In genomic region chr17:82231562-82232321, GRCh38 we compare ENCODE assay signal across 8 cellular contexts. TPM values are rescaled to one million over a fixed set of nuclear protein-coding genes. Genes with fewer than 3 reads are reported as not detected.
A peak's percentile ranks its signal among the peaks of the same experiment; 100 is the strongest.
DNase-seq lines count a peak whose midpoint lies in the region; ATAC-seq and TF ChIP-seq lines count a peak whose summit lies in the region.

No MANE protein-coding gene starts in this region.

- H3K79me2 ChIP-seq in OCI-LY1 (ENCODE audit: insufficient read depth, low read length): no peaks in the 10 kb centered on the region

- H3K9me3 Mint-ChIP-seq in activated T-cell treated with anti-CD3 and anti-CD28 coated beads, Interleukin-2, amount 50 U/mL, for 72 hours: no peaks in the 10 kb centered on the region
- no peaks in the 10 kb centered on the region for H3K9me3 Mint-ChIP-seq in endodermal cell

- H3K36me3 ChIP-seq in OCI-LY1 (ENCODE audit: insufficient read depth, low read length) (no peaks in the 10 kb centered on the region), endodermal cell (ENCODE audit: control insufficient read depth, insufficient read depth, low read length) (no peaks in the 10 kb centered on the region), vagina (no peaks in the 10 kb centered on the region)

- peaks cover 5% of the 10 kb centered on the region for H3K4me1 Mint-ChIP-seq in activated T-cell treated with anti-CD3 and anti-CD28 coated beads, Interleukin-2, amount 50 U/mL, for 72 hours (ENCODE audit: low read depth)
- H3K4me1 Mint-ChIP-seq in endodermal cell: peaks cover 3% of the 10 kb centered on the region

- 15 to 17% methylated on average over 19 to 42 of the region's 42 CpGs for WGBS in endodermal cell (ENCODE audit: insufficient coverage in 1 of 2, insufficient read length in 1 of 2), 2 experiments

- H3K9ac ChIP-seq in OCI-LY1 (ENCODE audit: low read length) (peak overlapping the region; percentile 14; the same call in 1 of the 2 replicates), endodermal cell (ENCODE audit: extremely low read depth, low read length, poor library complexity, severe bottlenecking) (peak overlapping the region; percentile 6)

- no peak overlapping the region for H2AFZ ChIP-seq in OCI-LY1 (ENCODE audit: low read length)

- DNase-seq in activated T-cell treated with anti-CD3 and anti-CD28 coated beads, Interleukin-2, amount 50 U/mL, for 48 hours: peak; percentile 48 to 57
- DNase-seq in activated T-cell treated with anti-CD3 and anti-CD28 coated beads, Interleukin-2, amount 50 U/mL, for 72 hours: no peak
- DNase-seq in endodermal cell (peak; percentile 96), midbrain (lab: John Stamatoyannopoulos, UW) (peak; percentile 33), vagina (ENCODE audit: extremely low spot score in 2 of 2) (no peak), NCI-H82 (lab: John Stamatoyannopoulos, UW) (no peak)

- H3K4me1 ChIP-seq in OCI-LY1 (ENCODE audit: insufficient read depth, low read length, severe bottlenecking) (peaks cover 24% of the 10 kb centered on the region), endodermal cell (ENCODE audit: control insufficient read depth, insufficient read depth, low read length) (peaks cover 9% of the 10 kb centered on the region), vagina (peaks cover 65% of the 10 kb centered on the region)

- H3K9me2 ChIP-seq in OCI-LY1 (ENCODE audit: low read depth, low read length): no peaks in the 10 kb centered on the region

- H3K4me3 Mint-ChIP-seq in activated T-cell treated with anti-CD3 and anti-CD28 coated beads, Interleukin-2, amount 50 U/mL, for 72 hours: peak overlapping the region in 1 of 2 donors; percentile 20
- H3K4me3 Mint-ChIP-seq in endodermal cell: peak overlapping the region; percentile 40

- intact Hi-C loops in vagina (cut with DNase I): no loop called here

- H3K27me3 ChIP-seq in OCI-LY1 (ENCODE audit: insufficient read depth, low read length) (peaks cover 7% of the 10 kb centered on the region), endodermal cell (ENCODE audit: control insufficient read depth, insufficient read depth, low read length, poor library complexity, severe bottlenecking) (peaks cover 30% of the 10 kb centered on the region), vagina (no peaks in the 10 kb centered on the region)

- H3K27ac ChIP-seq in OCI-LY1 (ENCODE audit: low read depth, low read length, poor library complexity, severe bottlenecking) (no peak overlapping the region), endodermal cell (ENCODE audit: low read depth, low read length) (no peak overlapping the region), vagina (peak overlapping the region; percentile 93)

- H3K36me3 Mint-ChIP-seq in activated T-cell treated with anti-CD3 and anti-CD28 coated beads, Interleukin-2, amount 50 U/mL, for 72 hours (ENCODE audit: insufficient read depth in 2 of 2): peaks cover 2 to 3% of the 10 kb centered on the region in 2 donors
- no peaks in the 10 kb centered on the region for H3K36me3 Mint-ChIP-seq in endodermal cell (ENCODE audit: low read depth)

- TF ChIP-seq POLR2A in vagina (IDR thresholded peaks at IDR 0.05): no peak

- H4K20me1 ChIP-seq in OCI-LY1 (ENCODE audit: insufficient read depth, low read length): no peaks in the 10 kb centered on the region

- H3K27ac Mint-ChIP-seq in activated T-cell treated with anti-CD3 and anti-CD28 coated beads, Interleukin-2, amount 50 U/mL, for 72 hours: no peak overlapping the region
- no peak overlapping the region for H3K27ac Mint-ChIP-seq in endodermal cell

- no peaks in the 10 kb centered on the region for H3K27me3 Mint-ChIP-seq in activated T-cell treated with anti-CD3 and anti-CD28 coated beads, Interleukin-2, amount 50 U/mL, for 72 hours (ENCODE audit: low read depth)
- peaks cover 19% of the 10 kb centered on the region for H3K27me3 Mint-ChIP-seq in endodermal cell (ENCODE audit: insufficient read depth)

- no peak for ATAC-seq in activated T-cell treated with anti-CD3 and anti-CD28 coated beads, Interleukin-2, amount 50 U/mL, for 72 hours (replicated peaks in 1 of 2)
- no peak for ATAC-seq in HG03442 (IDR thresholded peaks at IDR 0.05; ENCODE audit: unreplicated experiment)

- no peaks in the 10 kb centered on the region for H3F3A ChIP-seq in OCI-LY1 (ENCODE audit: insufficient read depth, low read length)

- TF ChIP-seq CTCF in OCI-LY1 (IDR thresholded peaks at IDR 0.05; ENCODE audit: low read length): no peak
- no peak for TF ChIP-seq CTCF in endodermal cell (conservative IDR thresholded peaks at IDR 0.05)
- TF ChIP-seq CTCF in vagina (IDR thresholded peaks at IDR 0.05): no peak

- H3K9me3 ChIP-seq in OCI-LY1 (ENCODE audit: low read length) (no peaks in the 10 kb centered on the region), endodermal cell (ENCODE audit: control insufficient read depth, low read length) (no peaks in the 10 kb centered on the region), vagina (no peaks in the 10 kb centered on the region)

- peak overlapping the region; percentile 55 for H3K4me3 ChIP-seq in OCI-LY1 (ENCODE audit: low read depth, low read length, poor library complexity, severe bottlenecking)
- H3K4me3 ChIP-seq in endodermal cell (ENCODE audit: low read length): peak overlapping the region; percentile 64
- peak overlapping the region; percentile 62 to 63 for H3K4me3 ChIP-seq in vagina

- H3K4me2 ChIP-seq in OCI-LY1 (ENCODE audit: low read length): peak overlapping the region; percentile 55

RNA-seq across cellular contexts. Expression of gene SLC16A3, which starts 2.9 kb away (rescaled TPM):
- total RNA-seq in activated T-cell treated with anti-CD3 and anti-CD28 coated beads, Interleukin-2, amount 50 U/mL, for 72 hours: 10 to 100 TPM; 42.8 to 74.5 TPM
- total RNA-seq in endodermal cell (10 to 100 TPM; 31.8 to 39.7 TPM), vagina (21.1 TPM)
- polyA plus RNA-seq in endodermal cell (2013, experiment 1 of 2): 31.8 TPM
- 26.2 TPM for polyA plus RNA-seq in endodermal cell (2013, experiment 2 of 2)

RNA-seq across cellular contexts. Expression of gene CCDC57, which starts 19.1 kb away (rescaled TPM):
- total RNA-seq in activated T-cell treated with anti-CD3 and anti-CD28 coated beads, Interleukin-2, amount 50 U/mL, for 72 hours: 10 to 100 TPM; 76.9 to 78.8 TPM
- total RNA-seq in endodermal cell: 10 to 100 TPM; 61.8 to 82.8 TPM
- 25.7 TPM for polyA plus RNA-seq in endodermal cell (2013, experiment 1 of 2)
- 22.9 TPM for polyA plus RNA-seq in endodermal cell (2013, experiment 2 of 2)
- 26.5 TPM for total RNA-seq in vagina

RNA-seq across cellular contexts. Expression of gene CSNK1D, which starts 41.8 kb away (rescaled TPM):
- 100 to 1,000 TPM; 166 to 170 TPM for total RNA-seq in activated T-cell treated with anti-CD3 and anti-CD28 coated beads, Interleukin-2, amount 50 U/mL, for 72 hours
- total RNA-seq in endodermal cell: 100 to 1,000 TPM; 104 to 143 TPM
- polyA plus RNA-seq in endodermal cell (2013, experiment 1 of 2): 101 TPM
- polyA plus RNA-seq in endodermal cell (2013, experiment 2 of 2): 74.7 TPM
- total RNA-seq in vagina: 67.8 TPM

Comparison
In these comparisons a context has a peak if more than half of its experiments do, and no peak if none do; other contexts are left out.
1. DNase-seq: peak in activated T-cell treated with anti-CD3 and anti-CD28 coated beads, Interleukin-2, amount 50 U/mL, for 48 hours (2 of 2), endodermal cell (single experiment) and midbrain (single experiment); none in activated T-cell treated with anti-CD3 and anti-CD28 coated beads, Interleukin-2, amount 50 U/mL, for 72 hours (0 of 2), vagina (0 of 2) and NCI-H82 (single experiment).
2. Peak in every context shown above with its lines, with median percentiles within 50 percentile points of each other: H3K4me3 ChIP-seq.